Comparison of ENCODE assay signal across 15 cellular contexts in genomic region chr15:49847937-49848823, GRCh38.
DNase-seq lines count a peak whose midpoint lies in the region; ATAC-seq and TF ChIP-seq lines count a peak whose summit lies in the region.
"Had no signal": no experiment of that assay in that cellular context is flagged by ENCODE, and none has a peak within 500 bp of the region (broad histone marks: within the 10 kb centered on the region; RNA-seq: fewer than 3 reads in every experiment).

No MANE protein-coding gene starts in this region.

- TF ChIP-seq CTCF in AG09319 (IDR thresholded peaks at IDR 0.05; ENCODE audit: low read depth, low read length) (no peak), GM10248 (IDR thresholded peaks at IDR 0.05; ENCODE audit: control extremely low read depth, extremely low read depth, low read depth, missing control alignments) (no peak)

- DNase-seq in AG09319 (ENCODE audit: extremely low read depth, low read depth) (peak; percentile 86), NCI-H460 (ENCODE audit: extremely low read depth, low read depth) (peak; percentile 96), dedifferentiated amniotic fluid mesenchymal stem cell (ENCODE audit: extremely low spot score) (peak; percentile 85), myocyte (ENCODE audit: low read depth) (peak; percentile 33), GM10248 (ENCODE audit: extremely low spot score) (no peak)
- no peak for DNase-seq in activated naive CD4-positive, alpha-beta T cell treated with anti-CD3 and anti-CD28 coated beads, Interleukin-2, amount 50 U/mL, for 16 hours
- DNase-seq: activated naive CD8-positive, alpha-beta T cell treated with anti-CD3 and anti-CD28 coated beads, Interleukin-2, amount 50 U/mL, for 24 hours; CD4-positive, alpha-beta memory T cell; NCI-H1436 treated with DMSO at 0.1 percent for 48 hours; NK-92 treated with Interleukin-12 subunit alpha and Interleukin-12 subunit beta, amount 100 ng/mL, for 24 hours; occipital lobe; stimulated activated CD4-positive, alpha-beta T cell treated with anti-CD3 and anti-CD28 coated beads, Interleukin-2, amount 100 ng/mL, for 48 hours; T-helper 2 cell had no signal

- CTCF ChIA-PET in GM10248 (lab: Yijun Ruan, JAX), result no interaction called here

- ATAC-seq in activated CD4-positive, CD25-positive, alpha-beta regulatory T cell treated with anti-CD3 and anti-CD28 coated beads, Interleukin-2, amount 50 U/mL, for 24 hours, result no peak
- ATAC-seq in GM21529 (IDR thresholded peaks at IDR 0.05; ENCODE audit: unreplicated experiment), result no peak
- ATAC-seq: activated naive CD8-positive, alpha-beta T cell treated with anti-CD3 and anti-CD28 coated beads, Interleukin-2, amount 50 U/mL, for 24 hours had no signal

- POLR2A ChIA-PET in GM10248 (lab: Yijun Ruan, JAX), result no interaction called here

Comparison
In these comparisons a context has a peak if more than half of its experiments do, and no peak if none do; other contexts are left out.
1. DNase-seq: peak in AG09319 (single experiment), NCI-H460 (single experiment), dedifferentiated amniotic fluid mesenchymal stem cell (single experiment) and myocyte (single experiment); none in activated naive CD4-positive, alpha-beta T cell treated with anti-CD3 and anti-CD28 coated beads, Interleukin-2, amount 50 U/mL, for 16 hours (single experiment) and GM10248 (single experiment).